Comparison of ENCODE assay signal across 18 cellular contexts in genomic region chr6:125823180-125823579, GRCh38.
"Had no signal": no experiment of that assay in that cellular context is flagged by ENCODE, and none has a peak within 500 bp of the region (broad histone marks: within the 10 kb centered on the region; RNA-seq: fewer than 3 reads in every experiment).

No MANE protein-coding gene starts in this region.

- H3K27me3 ChIP-seq: colonic mucosa, gastrocnemius medialis, left lung, neural progenitor cell, thyroid gland had no signal

- H3K27ac ChIP-seq: colonic mucosa, left lung, neural progenitor cell, psoas muscle, thyroid gland had no signal

- DNase-seq: colonic mucosa; effector memory CD4-positive, alpha-beta T cell; gastrocnemius medialis; head of caudate nucleus; left cardiac atrium; left lung; mesenchymal stem cell; midbrain; naive thymus-derived CD4-positive, alpha-beta T cell; posterior cingulate gyrus; psoas muscle; right cardiac atrium; stimulated activated CD4-positive, alpha-beta T cell treated with anti-CD3 and anti-CD28 coated beads, Interleukin-15, amount 100 ng/mL, for 24 hours; stimulated activated CD4-positive, alpha-beta T cell treated with anti-CD3 and anti-CD28 coated beads, Interleukin-2, amount 100 ng/mL, for 48 hours; stimulated activated naive B cell treated with anti-CD40 and anti-IgM and Interleukin-4, amounts not matched to agents 10 μg/mL and 1 μg/mL and 100 μg/mL, for 72 hours; thyroid gland had no signal

- H3K36me3 ChIP-seq: colonic mucosa, gastrocnemius medialis, neural progenitor cell, thyroid gland had no signal

- H3K4me3 ChIP-seq: colonic mucosa, gastrocnemius medialis, left lung, neural progenitor cell, psoas muscle, skin epidermis, thyroid gland had no signal

- H3K9ac ChIP-seq: neural progenitor cell had no signal

- H2AFZ ChIP-seq: neural progenitor cell had no signal

- H3K4me1 ChIP-seq: colonic mucosa, neural progenitor cell, psoas muscle had no signal

- H3K4me2 ChIP-seq: neural progenitor cell had no signal

- ATAC-seq: gastrocnemius medialis; left cardiac atrium; left lung; naive thymus-derived CD4-positive, alpha-beta T cell; psoas muscle; right cardiac atrium; stimulated activated naive B cell treated with anti-CD40 and anti-IgM and Interleukin-4, amounts not matched to agents 10 μg/mL and 1 μg/mL and 100 μg/mL, for 72 hours had no signal

- H3K9me3 ChIP-seq: colonic mucosa, gastrocnemius medialis, left lung, psoas muscle, thyroid gland had no signal
